Comparison of ENCODE assay signal across 18 cellular contexts in the genomic region with DNA sequence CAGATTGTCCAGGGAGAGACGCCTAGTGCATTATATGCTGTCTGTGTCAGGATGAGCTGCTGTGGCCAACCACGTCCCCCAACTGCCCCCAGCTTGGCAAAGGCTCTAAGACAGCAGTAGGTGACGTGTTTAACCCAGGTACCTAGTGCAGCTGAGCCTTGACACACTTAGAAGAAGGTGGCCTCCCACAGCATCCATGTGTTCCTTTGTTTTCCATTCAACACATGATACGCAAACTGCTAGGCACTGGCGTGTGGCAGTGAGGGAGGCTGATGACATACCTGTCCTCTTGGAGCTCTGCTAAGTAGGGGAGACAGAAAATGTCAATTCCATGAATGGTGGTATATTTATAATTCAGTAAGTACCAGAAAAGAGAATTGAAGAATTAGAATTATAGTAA.
"Had no signal": no experiment of that assay in that cellular context is flagged by ENCODE, and none has a peak within 500 bp of the region (broad histone marks: within the 10 kb centered on the region; RNA-seq: fewer than 3 reads in every experiment).

No MANE protein-coding gene starts in this region.

- H3K4me3 Mint-ChIP-seq: naive thymus-derived CD4-positive, alpha-beta T cell; nephron progenitor cell had no signal

- H3K27ac Mint-ChIP-seq: naive thymus-derived CD4-positive, alpha-beta T cell; nephron progenitor cell had no signal

- H3K36me3 ChIP-seq: heart left ventricle, sigmoid colon, suprapubic skin, thyroid gland, upper lobe of left lung, uterus had no signal

- H3K4me3 ChIP-seq: heart left ventricle, sigmoid colon, skin epidermis, suprapubic skin, thyroid gland, upper lobe of left lung, uterus had no signal

- H3K27me3 Mint-ChIP-seq: naive thymus-derived CD4-positive, alpha-beta T cell had no signal

- H3K27ac ChIP-seq: sigmoid colon, suprapubic skin, thyroid gland, uterus had no signal

- H3K27me3 ChIP-seq: heart left ventricle, neutrophil, sigmoid colon, suprapubic skin, thyroid gland, upper lobe of left lung, uterus had no signal

- DNase-seq: dermis blood vessel endothelial cell; effector CD8-positive, alpha-beta T cell; heart left ventricle; hippocampal formation; left colon; naive thymus-derived CD4-positive, alpha-beta T cell; nephron progenitor cell; posterior cingulate gyrus; sigmoid colon; stimulated activated CD4-positive, alpha-beta T cell treated with anti-CD3 and anti-CD28 coated beads, Interleukin-2, amount 100 ng/mL, for 24 hours; stimulated activated CD4-positive, alpha-beta T cell treated with anti-CD3 and anti-CD28 coated beads, Interleukin-4, amount 100 ng/mL, for 4 hours; stimulated activated naive CD4-positive, alpha-beta T cell treated with Interleukin-2 at 50 U/mL for 16 hours; thyroid gland; upper lobe of left lung; uterus had no signal

- ATAC-seq: heart left ventricle; left colon; naive thymus-derived CD4-positive, alpha-beta T cell had no signal

- H3K9me3 ChIP-seq: heart left ventricle, neutrophil, sigmoid colon, suprapubic skin, thyroid gland, upper lobe of left lung, uterus had no signal

- H3K9me3 Mint-ChIP-seq: naive thymus-derived CD4-positive, alpha-beta T cell; nephron progenitor cell had no signal

- H3K4me1 ChIP-seq: uterus had no signal
